Comparison of ENCODE assay signal across 8 cellular contexts in genomic region chr12:11621797-11622423, GRCh38. TPM values are rescaled to one million over a fixed set of nuclear protein-coding genes. Genes with fewer than 3 reads are reported as not detected.
DNase-seq lines count a peak whose midpoint lies in the region; ATAC-seq, FAIRE-seq and TF ChIP-seq lines count a peak whose summit lies in the region.

No MANE protein-coding gene starts in this region.

- no peaks in the 10 kb centered on the region for H3K36me3 Mint-ChIP-seq in CD14-positive monocyte

- H3K27me3 Mint-ChIP-seq in CD14-positive monocyte (ENCODE audit: low read depth in 3 of 3), result no peaks in the 10 kb centered on the region

- FAIRE-seq in RCC 7860 (lab: Jason Lieb, UNC), result no peak

- peaks cover 32% of the 10 kb centered on the region for H3K4me1 Mint-ChIP-seq in CD14-positive monocyte

- intact Hi-C loops in CD14-positive monocyte (cut with micrococcal nuclease), result no loop called here

- H3K9me3 Mint-ChIP-seq in CD14-positive monocyte, result peaks cover 0 to 3% (median 0%) of the 10 kb centered on the region in 7 donors

- ATAC-seq in HG02623 (IDR thresholded peaks at IDR 0.05; ENCODE audit: unreplicated experiment), result no peak

- peak; percentile 14 for DNase-seq in activated gamma-delta T cell treated with Interleukin-2 at 50 U/mL for 16 hours
- DNase-seq in activated gamma-delta T cell (lab: John Stamatoyannopoulos, UW), result no peak
- DNase-seq in RCC 7860 (ENCODE audit: low spot score), result peak; percentile 11
- DNase-seq in dermis microvascular lymphatic vessel endothelial cell (ENCODE audit: low read depth in 2 of 2), result peak; percentile 60 to 66
- DNase-seq in stimulated activated CD8-positive, alpha-beta memory T cell treated with anti-CD3 and anti-CD28 coated beads, Interleukin-15, amount 100 ng/mL, for 1 hour (ENCODE audit: low read depth), result peak; percentile 3
- DNase-seq in GM03348 (ENCODE audit: low spot score), result no peak
- no peak for DNase-seq in CD14-positive monocyte (ENCODE audit: low spot score)

- no peak for TF ChIP-seq CTCF in CD14-positive monocyte (IDR thresholded peaks at IDR 0.05)

- H3K4me3 Mint-ChIP-seq in CD14-positive monocyte, result no peak overlapping the region

- peak overlapping the region in 1 of 7 donors; percentile 20 for H3K27ac Mint-ChIP-seq in CD14-positive monocyte

RNA-seq across cellular contexts. Expression of gene ETV6, which starts 27.6 kb away (rescaled TPM):
- 7.3 and 9.0 TPM in 2 replicates for total RNA-seq in dermis microvascular lymphatic vessel endothelial cell
- polyA plus RNA-seq in CD14-positive monocyte, result 10 to 100 TPM in 1 of 2 donors, 1 to 10 TPM in 1; 6.8 to 11.7 TPM

Comparison
In these comparisons a context has a peak if more than half of its experiments do, and no peak if none do; other contexts are left out.
1. DNase-seq: peak in activated gamma-delta T cell treated with Interleukin-2 at 50 U/mL for 16 hours (single experiment), RCC 7860 (single experiment), dermis microvascular lymphatic vessel endothelial cell (2 of 2) and stimulated activated CD8-positive, alpha-beta memory T cell treated with anti-CD3 and anti-CD28 coated beads, Interleukin-15, amount 100 ng/mL, for 1 hour (single experiment); none in activated gamma-delta T cell (single experiment), GM03348 (single experiment) and CD14-positive monocyte (single experiment).